7 cellular contexts compared by ENCODE assay signal in genomic region chr4:133320576-133321170, GRCh38.
DNase-seq lines count a peak whose midpoint lies in the region; ATAC-seq and TF ChIP-seq lines count a peak whose summit lies in the region.

No MANE protein-coding gene starts in this region.

- no peaks in the 10 kb centered on the region for H3K27me3 ChIP-seq in GM23338 (ENCODE audit: insufficient read depth)
- no peaks in the 10 kb centered on the region for H3K27me3 ChIP-seq in WERI-Rb-1 (ENCODE audit: insufficient read depth, low read depth, severe bottlenecking)

- no peaks in the 10 kb centered on the region for H3K4me1 ChIP-seq in GM23338 (ENCODE audit: insufficient read depth)

- H3K79me2 ChIP-seq in GM23338 (replicated peaks; ENCODE audit: insufficient read depth), result no peaks in the 10 kb centered on the region

- ATAC-seq in GM23338 (peak; percentile 73), HG02840 (IDR thresholded peaks at IDR 0.05; ENCODE audit: low FRiP score, unreplicated experiment) (no peak)

- no peaks in the 10 kb centered on the region for H4K20me1 ChIP-seq in GM23338 (replicated peaks; ENCODE audit: insufficient read depth)

- H3K27ac Mint-ChIP-seq in GM23338, result no peak overlapping the region

- H3K4me3 ChIP-seq in GM23338 (no peak overlapping the region), WERI-Rb-1 (ENCODE audit: low read depth, low read length) (no peak overlapping the region)

- H3K27me3 Mint-ChIP-seq in GM23338 (ENCODE audit: insufficient read depth, low read depth, poor library complexity), result no peaks in the 10 kb centered on the region

- no peaks in the 10 kb centered on the region for H3K9me3 Mint-ChIP-seq in GM23338

- no peak overlapping the region for H3K27ac ChIP-seq in GM23338 (ENCODE audit: low read depth)
- H3K27ac ChIP-seq in WERI-Rb-1, result no peak overlapping the region

- DNase-seq in GM23338 (ENCODE audit: low spot score) (peak; percentile 60), LoVo (ENCODE audit: low spot score) (peak; percentile 59), WERI-Rb-1 (peak; percentile 47), left kidney (ENCODE audit: low read depth, low spot score) (peak; percentile 69), mucosa of gallbladder (ENCODE audit: low spot score) (no peak)

- H3K9me3 ChIP-seq in WERI-Rb-1 (ENCODE audit: severe bottlenecking), result no peaks in the 10 kb centered on the region

- H3K36me3 Mint-ChIP-seq in GM23338 (ENCODE audit: low read depth), result no peaks in the 10 kb centered on the region

- no peaks in the 10 kb centered on the region for H3K4me1 Mint-ChIP-seq in GM23338

- H2AFZ ChIP-seq in GM23338, result no peak overlapping the region

- H3F3A ChIP-seq in GM23338 (replicated peaks; ENCODE audit: low read depth), result no peaks in the 10 kb centered on the region

- no peak overlapping the region for H3K4me2 ChIP-seq in GM23338

- TF ChIP-seq CTCF in GM12872 (IDR thresholded peaks at IDR 0.05; ENCODE audit: insufficient read depth, low read depth, low read length), result peak; percentile 58
- peak; percentile 78 to 79 for TF ChIP-seq CTCF in GM23338 (conservative IDR thresholded peaks at IDR 0.05; ENCODE audit: low read depth in 2 of 2)
- TF ChIP-seq CTCF in WERI-Rb-1 (IDR thresholded peaks at IDR 0.05; ENCODE audit: low read depth, low read length), result peak; percentile 73

- no peaks in the 10 kb centered on the region for H3K9me2 ChIP-seq in GM23338 (ENCODE audit: insufficient read depth)

- H3K36me3 ChIP-seq in GM23338 (ENCODE audit: insufficient read depth) (no peaks in the 10 kb centered on the region), WERI-Rb-1 (no peaks in the 10 kb centered on the region)

- no peak overlapping the region for H3K4me3 Mint-ChIP-seq in GM23338

TF ChIP-seq in GM23338, 12 proteins besides CTCF, POLR2A, EP300 and RAD21:
- TF ChIP-seq POLR2AphosphoS5 (IDR thresholded peaks at IDR 0.05; ENCODE audit: low read depth) (no peak), ZNF114 (CRISPR knock-in tag; IDR thresholded peaks at IDR 0.05) (no peak), STAT1 (IDR thresholded peaks at IDR 0.05; ENCODE audit: unreplicated experiment) (no peak)
